21 cellular contexts compared by ENCODE assay signal in the genomic region with DNA sequence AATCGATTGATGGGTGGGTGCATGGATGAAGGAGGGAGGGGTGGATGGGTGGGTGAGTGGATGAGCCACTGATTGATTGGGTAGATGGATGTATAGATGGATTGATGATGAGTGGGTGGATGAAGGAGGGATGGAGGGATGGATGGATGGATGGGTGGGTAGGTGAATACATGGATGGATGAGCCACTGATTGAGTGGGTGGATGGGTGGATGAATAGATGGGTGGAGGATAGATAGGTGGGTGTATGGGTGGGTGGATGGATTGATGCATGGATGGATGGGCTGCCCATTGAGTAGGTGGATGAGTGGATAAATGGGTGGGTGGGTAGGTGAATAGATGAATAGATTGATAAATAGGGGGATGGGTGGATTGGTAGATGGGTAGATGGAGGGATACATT. TPM values are rescaled to one million over a fixed set of nuclear protein-coding genes. Genes with fewer than 3 reads are reported as not detected.
DNase-seq lines count a peak whose midpoint lies in the region; ATAC-seq and TF ChIP-seq lines count a peak whose summit lies in the region.
"Had no signal": no experiment of that assay in that cellular context is flagged by ENCODE, and none has a peak within 500 bp of the region (broad histone marks: within the 10 kb centered on the region; RNA-seq: fewer than 3 reads in every experiment).

No MANE protein-coding gene starts in this region.

- CTCF ChIA-PET in HEK293 (lab: Yijun Ruan, JAX), result no interaction called here

- H3K4me1 ChIP-seq in HEK293 (ENCODE audit: control insufficient read depth, insufficient read depth, low read length), result no peaks in the 10 kb centered on the region
- H3K4me1 ChIP-seq: BE2C, Caco-2 had no signal

- peak; percentile 1 for DNase-seq in chondrocyte (ENCODE audit: low spot score)
- DNase-seq in endothelial cell (ENCODE audit: low spot score), result no peak
- DNase-seq in brain microvascular endothelial cell, result no peak
- no peak for DNase-seq in omental fat pad (ENCODE audit: low spot score)
- no peak for DNase-seq in stimulated activated CD4-positive, alpha-beta T cell treated with anti-CD3 and anti-CD28 coated beads, Interleukin-15, amount 100 ng/mL, for 24 hours
- DNase-seq in NK-92 treated with Interleukin-12 subunit alpha and Interleukin-12 subunit beta, amount 100 ng/mL, for 24 hours (lab: John Stamatoyannopoulos, UW), result no peak
- DNase-seq: 8988T; ACHN; BE2C; C1 segment of cervical spinal cord; Caco-2; Calu3; CD4-positive, CD25-positive, alpha-beta regulatory T cell; CD8-positive, alpha-beta T cell; DMS79 treated with DMSO at 0.1 percent for 48 hours; GF-D8 had no signal

- H3K4me1 Mint-ChIP-seq in chondrocyte (ENCODE audit: low read depth) (no peaks in the 10 kb centered on the region), endothelial cell (ENCODE audit: unreplicated experiment) (no peaks in the 10 kb centered on the region)
- H3K4me1 Mint-ChIP-seq in stimulated activated memory B cell treated with anti-CD40 and anti-IgM and Interleukin-4, amounts not matched to agents 10 μg/mL and 1 μg/mL and 100 μg/mL, for 72 hours, result peaks cover 5% of the 10 kb centered on the region
- H3K4me1 Mint-ChIP-seq: CD14-positive monocyte; CD4-positive, CD25-positive, alpha-beta regulatory T cell had no signal

- no peak overlapping the region for H3K27ac Mint-ChIP-seq in chondrocyte (ENCODE audit: unreplicated experiment)
- peak overlapping the region; percentile 16 for H3K27ac Mint-ChIP-seq in endothelial cell (ENCODE audit: unreplicated experiment)
- H3K27ac Mint-ChIP-seq in stimulated activated memory B cell treated with anti-CD40 and anti-IgM and Interleukin-4, amounts not matched to agents 10 μg/mL and 1 μg/mL and 100 μg/mL, for 72 hours, result no peak overlapping the region
- H3K27ac Mint-ChIP-seq: CD14-positive monocyte; CD4-positive, CD25-positive, alpha-beta regulatory T cell; CD8-positive, alpha-beta T cell had no signal

- peak; percentile 3 for ATAC-seq in stimulated activated memory B cell treated with anti-CD40 and anti-IgM and Interleukin-4, amounts not matched to agents 10 μg/mL and 1 μg/mL and 100 μg/mL, for 72 hours
- no peak for ATAC-seq in omental fat pad (ENCODE audit: low FRiP score)
- ATAC-seq: CD8-positive, alpha-beta T cell had no signal

- no peaks in the 10 kb centered on the region for H3K9me3 Mint-ChIP-seq in chondrocyte (ENCODE audit: low read depth)
- H3K9me3 Mint-ChIP-seq in endothelial cell (ENCODE audit: unreplicated experiment), result no peaks in the 10 kb centered on the region
- peaks cover 14% of the 10 kb centered on the region for H3K9me3 Mint-ChIP-seq in stimulated activated memory B cell treated with anti-CD40 and anti-IgM and Interleukin-4, amounts not matched to agents 10 μg/mL and 1 μg/mL and 100 μg/mL, for 72 hours
- H3K9me3 Mint-ChIP-seq: CD4-positive, CD25-positive, alpha-beta regulatory T cell; CD8-positive, alpha-beta T cell had no signal

- in situ Hi-C loops in brain microvascular endothelial cell (cut with HindIII; ENCODE audit: low pct_ligation_motif_present, low sequenced_read_pairs), result no loop called here

- TF ChIP-seq CTCF in HEK293 (tag by site-specific recombination; IDR thresholded peaks at IDR 0.05) (no peak), chondrocyte (IDR thresholded peaks at IDR 0.05) (no peak), endothelial cell (IDR thresholded peaks at IDR 0.05; ENCODE audit: unreplicated experiment) (no peak), brain microvascular endothelial cell (IDR thresholded peaks at IDR 0.05; ENCODE audit: low read depth, low read length, missing control alignments) (no peak), omental fat pad (IDR thresholded peaks at IDR 0.05) (no peak)

- no peaks in the 10 kb centered on the region for H3K27me3 ChIP-seq in brain microvascular endothelial cell (replicated peaks)
- H3K27me3 ChIP-seq: BE2C, BLaER1 had no signal

- H3K27me3 Mint-ChIP-seq in chondrocyte (ENCODE audit: low read depth), result no peaks in the 10 kb centered on the region
- peaks cover 3% of the 10 kb centered on the region for H3K27me3 Mint-ChIP-seq in endothelial cell (ENCODE audit: unreplicated experiment)
- H3K27me3 Mint-ChIP-seq in stimulated activated memory B cell treated with anti-CD40 and anti-IgM and Interleukin-4, amounts not matched to agents 10 μg/mL and 1 μg/mL and 100 μg/mL, for 72 hours, result no peaks in the 10 kb centered on the region
- H3K27me3 Mint-ChIP-seq: CD4-positive, CD25-positive, alpha-beta regulatory T cell had no signal

- H3K9me3 ChIP-seq in HEK293 (ENCODE audit: control insufficient read depth, insufficient read depth, low read depth, low read length), result no peaks in the 10 kb centered on the region
- H3K9me3 ChIP-seq: BE2C, BLaER1, Caco-2 had no signal

- POLR2A ChIA-PET in HEK293 (lab: Yijun Ruan, JAX), result no interaction called here

- no peak overlapping the region for H3K27ac ChIP-seq in HEK293 (ENCODE audit: extremely low read depth, low read depth, low read length)
- no peak overlapping the region for H3K27ac ChIP-seq in brain microvascular endothelial cell
- H3K27ac ChIP-seq: BLaER1 had no signal

- H3K36me3 ChIP-seq in HEK293 (ENCODE audit: control insufficient read depth in 2 of 2, insufficient read depth in 1 of 2, low read length in 2 of 2), result no peaks in the 10 kb centered on the region
- peaks cover 63% of the 10 kb centered on the region for H3K36me3 ChIP-seq in brain microvascular endothelial cell (replicated peaks)
- H3K36me3 ChIP-seq: BE2C, BLaER1 had no signal

- H3K4me3 ChIP-seq in HEK293 (ENCODE audit: low read depth, low read length), result no peak overlapping the region
- no peak overlapping the region for H3K4me3 ChIP-seq in brain microvascular endothelial cell (ENCODE audit: low read depth, low read length)
- H3K4me3 ChIP-seq: BLaER1 had no signal

- no peaks in the 10 kb centered on the region for H3K36me3 Mint-ChIP-seq in chondrocyte (ENCODE audit: low read depth)
- peaks cover 4% of the 10 kb centered on the region for H3K36me3 Mint-ChIP-seq in endothelial cell (ENCODE audit: low read depth, unreplicated experiment)
- no peaks in the 10 kb centered on the region for H3K36me3 Mint-ChIP-seq in stimulated activated memory B cell treated with anti-CD40 and anti-IgM and Interleukin-4, amounts not matched to agents 10 μg/mL and 1 μg/mL and 100 μg/mL, for 72 hours
- H3K36me3 Mint-ChIP-seq: CD14-positive monocyte; CD4-positive, CD25-positive, alpha-beta regulatory T cell; CD8-positive, alpha-beta T cell had no signal

- H3K4me3 Mint-ChIP-seq in chondrocyte (ENCODE audit: unreplicated experiment) (no peak overlapping the region), endothelial cell (ENCODE audit: unreplicated experiment) (no peak overlapping the region)
- no peak overlapping the region for H3K4me3 Mint-ChIP-seq in stimulated activated memory B cell treated with anti-CD40 and anti-IgM and Interleukin-4, amounts not matched to agents 10 μg/mL and 1 μg/mL and 100 μg/mL, for 72 hours
- H3K4me3 Mint-ChIP-seq: CD14-positive monocyte; CD4-positive, CD25-positive, alpha-beta regulatory T cell; CD8-positive, alpha-beta T cell had no signal

TF ChIP-seq in HEK293, 187 proteins besides CTCF, POLR2A, EP300 and RAD21:
- TF ChIP-seq ZNF202 (tag by site-specific recombination; IDR thresholded peaks at IDR 0.05; ENCODE audit: borderline replicate concordance) (no peak), ZNF114 (tag by site-specific recombination; IDR thresholded peaks at IDR 0.05) (no peak), ZFHX2 (tag by site-specific recombination; conservative IDR thresholded peaks at IDR 0.05) (peak; percentile 80), EGR2 (tag by site-specific recombination; IDR thresholded peaks at IDR 0.05; ENCODE audit: low read depth) (peak; percentile 91), TCF7L2 (IDR thresholded peaks at IDR 0.05; ENCODE audit: borderline replicate concordance, low read depth, low read length) (no peak), ZNF366 (tag by site-specific recombination; conservative IDR thresholded peaks at IDR 0.05) (peak; percentile 38; the same call in 1 of the 2 replicates), ZBTB48 (tag by site-specific recombination; IDR thresholded peaks at IDR 0.05) (no peak)
- TF ChIP-seq, protein P1, sequence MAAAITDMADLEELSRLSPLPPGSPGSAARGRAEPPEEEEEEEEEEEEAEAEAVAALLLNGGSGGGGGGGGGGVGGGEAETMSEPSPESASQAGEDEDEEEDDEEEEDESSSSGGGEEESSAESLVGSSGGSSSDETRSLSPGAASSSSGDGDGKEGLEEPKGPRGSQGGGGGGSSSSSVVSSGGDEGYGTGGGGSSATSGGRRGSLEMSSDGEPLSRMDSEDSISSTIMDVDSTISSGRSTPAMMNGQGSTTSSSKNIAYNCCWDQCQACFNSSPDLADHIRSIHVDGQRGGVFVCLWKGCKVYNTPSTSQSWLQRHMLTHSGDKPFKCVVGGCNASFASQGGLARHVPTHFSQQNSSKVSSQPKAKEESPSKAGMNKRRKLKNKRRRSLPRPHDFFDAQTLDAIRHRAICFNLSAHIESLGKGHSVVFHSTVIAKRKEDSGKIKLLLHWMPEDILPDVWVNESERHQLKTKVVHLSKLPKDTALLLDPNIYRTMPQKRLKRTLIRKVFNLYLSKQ (tag by site-specific recombination; IDR thresholded peaks at IDR 0.05; ENCODE audit: borderline replicate concordance), result no peak

RNA-seq across cellular contexts. Expression of gene MLPH, which starts 30.9 kb away (rescaled TPM):
- total RNA-seq in chondrocyte (3.7 to 6.1 TPM (median 5.6 TPM) in 3 replicates), endothelial cell (ENCODE audit: unreplicated experiment) (0.36 TPM), omental fat pad (10 to 100 TPM in 1 of 4 donors, 1 to 10 TPM in 3; 3.8 to 23.6 (median 6.4) TPM)
- total RNA-seq: A673; Caco-2; CD8-positive, alpha-beta T cell had no signal

RNA-seq across cellular contexts. Expression of gene PRLH, which starts 48.4 kb away (rescaled TPM):
- total RNA-seq in chondrocyte, result not detected in 3 replicates
- total RNA-seq in endothelial cell (ENCODE audit: unreplicated experiment), result not detected
- not detected for total RNA-seq in omental fat pad
- total RNA-seq: A673; Caco-2; Calu3; CD4-positive, CD25-positive, alpha-beta regulatory T cell; CD8-positive, alpha-beta T cell had no signal
